ENCODE assay signal across 11 cellular contexts in genomic region chr15:90987561-90988141, GRCh38. TPM values are rescaled to one million over a fixed set of nuclear protein-coding genes. Genes with fewer than 3 reads are reported as not detected.
DNase-seq lines count a peak whose midpoint lies in the region; TF ChIP-seq lines count a peak whose summit lies in the region.
"Had no signal": no experiment of that assay in that cellular context is flagged by ENCODE, and none has a peak within 500 bp of the region (broad histone marks: within the 10 kb centered on the region; RNA-seq: fewer than 3 reads in every experiment).

No MANE protein-coding gene starts in this region.

- H3K27ac Mint-ChIP-seq in T-helper 2 cell treated with Interferon-gamma antibody and Interleukin-4, amounts not matched to agents 5 μg/mL and 100 μg/mL, for 36 hours: peak overlapping the region; percentile 58
- peak overlapping the region; percentile 28 for H3K27ac Mint-ChIP-seq in chondrocyte (ENCODE audit: unreplicated experiment)
- H3K27ac Mint-ChIP-seq: neural progenitor cell had no signal

- peak overlapping the region; percentile 62 for H3K4me2 ChIP-seq in skeletal muscle satellite cell (ENCODE audit: low read length)
- H3K4me2 ChIP-seq: neural progenitor cell had no signal

- no peak for DNase-seq in T-helper 2 cell treated with Interferon-gamma antibody and Interleukin-4, amounts not matched to agents 5 μg/mL and 100 μg/mL, for 36 hours (ENCODE audit: low spot score)
- DNase-seq in T-helper 2 cell: no peak
- peak; percentile 18 for DNase-seq in NCI-H2227 treated with DMSO at 0.1 percent for 48 hours (lab: John Stamatoyannopoulos, UW)
- no peak for DNase-seq in chondrocyte (ENCODE audit: low spot score)
- no peak for DNase-seq in cerebellum (ENCODE audit: low spot score)
- DNase-seq in retina: no peak
- no peak for DNase-seq in NCI-H524 (lab: John Stamatoyannopoulos, UW)
- DNase-seq: NCI-H187 treated with DMSO at 0.1 percent for 48 hours, upper lobe of left lung had no signal

- H3K4me1 Mint-ChIP-seq in T-helper 2 cell treated with Interferon-gamma antibody and Interleukin-4, amounts not matched to agents 5 μg/mL and 100 μg/mL, for 36 hours (ENCODE audit: low read depth): peaks cover 50% of the 10 kb centered on the region
- peaks cover 26% of the 10 kb centered on the region for H3K4me1 Mint-ChIP-seq in chondrocyte (ENCODE audit: low read depth)

- H3K27me3 Mint-ChIP-seq in T-helper 2 cell treated with Interferon-gamma antibody and Interleukin-4, amounts not matched to agents 5 μg/mL and 100 μg/mL, for 36 hours (ENCODE audit: low read depth): no peaks in the 10 kb centered on the region
- no peaks in the 10 kb centered on the region for H3K27me3 Mint-ChIP-seq in chondrocyte (ENCODE audit: low read depth)

- no peaks in the 10 kb centered on the region for H3K27me3 ChIP-seq in skeletal muscle satellite cell (ENCODE audit: control insufficient read depth, insufficient read depth, low read length)
- H3K27me3 ChIP-seq: neural progenitor cell, upper lobe of left lung had no signal

- TF ChIP-seq CTCF in chondrocyte (IDR thresholded peaks at IDR 0.05): no peak

- H3K36me3 ChIP-seq in skeletal muscle satellite cell (ENCODE audit: insufficient read depth, low read length): peaks cover 6% of the 10 kb centered on the region
- H3K36me3 ChIP-seq: upper lobe of left lung had no signal

- H3K9me3 Mint-ChIP-seq in T-helper 2 cell treated with Interferon-gamma antibody and Interleukin-4, amounts not matched to agents 5 μg/mL and 100 μg/mL, for 36 hours: no peaks in the 10 kb centered on the region
- no peaks in the 10 kb centered on the region for H3K9me3 Mint-ChIP-seq in chondrocyte (ENCODE audit: low read depth)
- H3K9me3 Mint-ChIP-seq: neural progenitor cell had no signal

- H3K4me3 ChIP-seq in skeletal muscle satellite cell (ENCODE audit: low read length): no peak overlapping the region
- H3K4me3 ChIP-seq: neural progenitor cell, upper lobe of left lung had no signal

- H3K9ac ChIP-seq in skeletal muscle satellite cell (ENCODE audit: low read depth, low read length): no peak overlapping the region
- H3K9ac ChIP-seq: neural progenitor cell had no signal

- H3K4me1 ChIP-seq in skeletal muscle satellite cell (ENCODE audit: control insufficient read depth, insufficient read depth, low read length): peaks cover 12% of the 10 kb centered on the region
- H3K4me1 ChIP-seq: upper lobe of left lung had no signal

- no peaks in the 10 kb centered on the region for H3K9me3 ChIP-seq in skeletal muscle satellite cell (replicated peaks; ENCODE audit: low read length)
- H3K9me3 ChIP-seq: upper lobe of left lung had no signal

- peak overlapping the region; percentile 11 for H3K4me3 Mint-ChIP-seq in T-helper 2 cell treated with Interferon-gamma antibody and Interleukin-4, amounts not matched to agents 5 μg/mL and 100 μg/mL, for 36 hours
- no peak overlapping the region for H3K4me3 Mint-ChIP-seq in chondrocyte (ENCODE audit: unreplicated experiment)

- peaks cover 36% of the 10 kb centered on the region for H3K36me3 Mint-ChIP-seq in T-helper 2 cell treated with Interferon-gamma antibody and Interleukin-4, amounts not matched to agents 5 μg/mL and 100 μg/mL, for 36 hours (ENCODE audit: low read depth)
- H3K36me3 Mint-ChIP-seq in chondrocyte (ENCODE audit: low read depth): peaks cover 2% of the 10 kb centered on the region

RNA-seq across cellular contexts. Expression of gene PRC1, which starts 6.7 kb away (rescaled TPM):
- total RNA-seq in chondrocyte (29.6 to 41.7 TPM (median 32.5 TPM) in 3 replicates), cerebellum (43.1 TPM)
- total RNA-seq in skeletal muscle satellite cell (2012; rRNA removed): 73.3 and 102 TPM in 2 replicates

RNA-seq across cellular contexts. Expression of gene RCCD1, which starts 33.0 kb away (rescaled TPM):
- total RNA-seq in chondrocyte (13.2 to 14.3 TPM (median 14.2 TPM) in 3 replicates), cerebellum (18.1 TPM)
- 12.9 and 13.5 TPM in 2 replicates for total RNA-seq in skeletal muscle satellite cell (2012; rRNA removed)

RNA-seq across cellular contexts. Expression of gene VPS33B, which starts 34.7 kb away (rescaled TPM):
- total RNA-seq in chondrocyte: 10.7 to 13.6 TPM (median 11.4 TPM) in 3 replicates
- total RNA-seq in skeletal muscle satellite cell (2012; rRNA removed): 8.9 and 10.3 TPM in 2 replicates
- total RNA-seq in cerebellum: 11.3 TPM

RNA-seq across cellular contexts. Expression of gene UNC45A, which starts 52.6 kb away (rescaled TPM):
- total RNA-seq in chondrocyte (70.9 to 85.7 TPM (median 73.2 TPM) in 3 replicates), cerebellum (39.0 TPM)
- total RNA-seq in skeletal muscle satellite cell (2012; rRNA removed): 55.3 and 57.0 TPM in 2 replicates

RNA-seq across cellular contexts. Expression of gene HDDC3, which starts 55.3 kb away (rescaled TPM):
- total RNA-seq in chondrocyte (10.5 to 12.2 TPM (median 10.8 TPM) in 3 replicates), cerebellum (8.5 TPM)
- 14.2 and 15.2 TPM in 2 replicates for total RNA-seq in skeletal muscle satellite cell (2012; rRNA removed)
